Comparison of ENCODE assay signal across 12 cellular contexts in genomic region chr10:68870545-68871104, GRCh38. TPM values are rescaled to one million over a fixed set of nuclear protein-coding genes. Genes with fewer than 3 reads are reported as not detected.
DNase-seq lines count a peak whose midpoint lies in the region; ATAC-seq, FAIRE-seq and TF ChIP-seq lines count a peak whose summit lies in the region.
"Had no signal": no experiment of that assay in that cellular context is flagged by ENCODE, and none has a peak within 500 bp of the region (broad histone marks: within the 10 kb centered on the region; RNA-seq: fewer than 3 reads in every experiment).

No MANE protein-coding gene starts in this region.

- H3K4me1 ChIP-seq in adipocyte (ENCODE audit: control insufficient read depth, insufficient read depth, low read length): peaks cover 41% of the 10 kb centered on the region
- peaks cover 0 to 5% of the 10 kb centered on the region in 2 donors for H3K4me1 ChIP-seq in muscle layer of duodenum (ENCODE audit: control insufficient read depth in 1 of 2, insufficient read depth in 2 of 2, low read length in 2 of 2)
- no peaks in the 10 kb centered on the region for H3K4me1 ChIP-seq in upper lobe of right lung
- peaks cover 0 to 7% (median 0%) of the 10 kb centered on the region in 3 donors for H3K4me1 ChIP-seq in pancreas

- peaks cover 8% of the 10 kb centered on the region for H3K9me3 ChIP-seq in adipocyte (ENCODE audit: control insufficient read depth, low read length)
- H3K9me3 ChIP-seq in muscle layer of duodenum (ENCODE audit: control insufficient read depth in 1 of 2, low read length in 2 of 2): no peaks in the 10 kb centered on the region
- H3K9me3 ChIP-seq in upper lobe of right lung: no peaks in the 10 kb centered on the region
- no peaks in the 10 kb centered on the region for H3K9me3 ChIP-seq in pancreas

- peak overlapping the region; percentile 0 for H3K4me3 ChIP-seq in adipocyte (ENCODE audit: low read length)
- no peak overlapping the region for H3K4me3 ChIP-seq in muscle layer of duodenum (ENCODE audit: low read depth in 1 of 2, low read length in 2 of 2)
- no peak overlapping the region for H3K4me3 ChIP-seq in upper lobe of right lung
- no peak overlapping the region for H3K4me3 ChIP-seq in pancreas

- 66 to 67% methylated on average over 3 of the region's 3 CpGs for WGBS in pancreas, 2 donors

- peak in 2 of 3 donors; percentile 1 to 12 for DNase-seq in stimulated activated CD4-positive, alpha-beta T cell treated with anti-CD3 and anti-CD28 coated beads, Interleukin-12 subunit alpha, Interleukin-12 subunit beta, amount 100 ng/mL, for 48 hours (ENCODE audit: low read depth in 2 of 3, low spot score in 1 of 3)
- DNase-seq in stimulated activated CD4-positive, alpha-beta T cell treated with anti-CD3 and anti-CD28 coated beads, Interleukin-4, amount 100 ng/mL, for 1 hour: no peak
- DNase-seq in adipocyte (ENCODE audit: low read depth): no peak
- no peak for DNase-seq in upper lobe of right lung
- DNase-seq in natural killer cell: no peak
- DNase-seq in hepatic stellate cell (ENCODE audit: low spot score): no peak
- no peak for DNase-seq in pancreas
- DNase-seq: activated naive CD4-positive, alpha-beta T cell; NCI-H1105 had no signal

- peaks cover 0 to 5% of the 10 kb centered on the region in 2 donors for H3K27me3 Mint-ChIP-seq in natural killer cell (ENCODE audit: low read depth in 2 of 2)

- ATAC-seq in upper lobe of right lung (no peak), natural killer cell (no peak), pancreas (no peak)

- no peaks in the 10 kb centered on the region for H3K27me3 ChIP-seq in adipocyte (replicated peaks; ENCODE audit: control insufficient read depth, insufficient read depth, low read length)
- no peaks in the 10 kb centered on the region for H3K27me3 ChIP-seq in muscle layer of duodenum (ENCODE audit: low read depth, low read length)
- no peaks in the 10 kb centered on the region for H3K27me3 ChIP-seq in upper lobe of right lung
- no peaks in the 10 kb centered on the region for H3K27me3 ChIP-seq in pancreas

- TF ChIP-seq CTCF in upper lobe of right lung (IDR thresholded peaks at IDR 0.05) (no peak), natural killer cell (IDR thresholded peaks at IDR 0.05) (no peak), pancreas (IDR thresholded peaks at IDR 0.05) (no peak)

- FAIRE-seq in pancreas (lab: Jason Lieb, UNC): no peak

- H3K4me3 Mint-ChIP-seq in natural killer cell: no peak overlapping the region
- H3K4me3 Mint-ChIP-seq: CD14-positive monocyte had no signal

- H3K36me3 Mint-ChIP-seq in natural killer cell: no peaks in the 10 kb centered on the region
- H3K36me3 Mint-ChIP-seq: CD14-positive monocyte had no signal

- H3K27ac Mint-ChIP-seq in natural killer cell: no peak overlapping the region
- H3K27ac Mint-ChIP-seq: CD14-positive monocyte had no signal

- no peaks in the 10 kb centered on the region for H3K9me3 Mint-ChIP-seq in natural killer cell

- no peaks in the 10 kb centered on the region for H3K36me3 ChIP-seq in adipocyte (ENCODE audit: control insufficient read depth, insufficient read depth, low read length, severe bottlenecking)
- no peaks in the 10 kb centered on the region for H3K36me3 ChIP-seq in muscle layer of duodenum (ENCODE audit: control insufficient read depth in 1 of 2, insufficient read depth in 2 of 2, low read length in 2 of 2)
- no peaks in the 10 kb centered on the region for H3K36me3 ChIP-seq in upper lobe of right lung
- no peaks in the 10 kb centered on the region for H3K36me3 ChIP-seq in pancreas

- H3K9ac ChIP-seq in adipocyte (ENCODE audit: low read length): peak overlapping the region; percentile 24

- H3K27ac ChIP-seq in muscle layer of duodenum (ENCODE audit: low read length) (peak overlapping the region; percentile 73), upper lobe of right lung (peak overlapping the region; percentile 6), pancreas (no peak overlapping the region)
- H3K27ac ChIP-seq: HL-60 had no signal

- no peaks in the 10 kb centered on the region for H3K4me1 Mint-ChIP-seq in natural killer cell
- H3K4me1 Mint-ChIP-seq: CD14-positive monocyte had no signal

- intact Hi-C loops in upper lobe of right lung (cut with DNase I): no loop called here
- intact Hi-C loops in natural killer cell (cut with micrococcal nuclease): no loop called here
- intact Hi-C loops in pancreas (cut with DNase I): no loop called here

RNA-seq across cellular contexts. Expression of gene DDX50, which starts 30.5 kb away (rescaled TPM):
- 26.1 TPM for total RNA-seq in upper lobe of right lung
- total RNA-seq in natural killer cell: 10 to 100 TPM; 28.3 to 33.1 (median 31.9) TPM
- total RNA-seq in pancreas: 10 to 100 TPM; 14.3 to 27.9 (median 18.8) TPM
- 10 to 100 TPM in 1 of 2 donors, 1 to 10 TPM in 1; 9.1 to 18.2 TPM for polyA plus RNA-seq in pancreas

RNA-seq across cellular contexts. Expression of gene STOX1, which starts 43.3 kb away (rescaled TPM):
- 0.46 TPM for total RNA-seq in upper lobe of right lung
- total RNA-seq in natural killer cell: under 1 TPM in 1 of 3 donors, not detected in 2; 0.07 TPM
- total RNA-seq in pancreas: 1 to 10 TPM in 5 of 6 donors, under 1 TPM in 1; 0.73 to 1.8 (median 1.1) TPM
- 1 to 10 TPM in 1 of 2 donors, under 1 TPM in 1; 0.99 to 1.3 TPM for polyA plus RNA-seq in pancreas
- polyA plus RNA-seq: CD14-positive monocyte had no signal

Comparison
In these comparisons a context has a peak if more than half of its experiments do, and no peak if none do; other contexts are left out.
1. DNase-seq: peak in stimulated activated CD4-positive, alpha-beta T cell treated with anti-CD3 and anti-CD28 coated beads, Interleukin-12 subunit alpha, Interleukin-12 subunit beta, amount 100 ng/mL, for 48 hours (2 of 3); none in stimulated activated CD4-positive, alpha-beta T cell treated with anti-CD3 and anti-CD28 coated beads, Interleukin-4, amount 100 ng/mL, for 1 hour (single experiment), adipocyte (single experiment), upper lobe of right lung (single experiment), natural killer cell (single experiment), hepatic stellate cell (single experiment) and pancreas (0 of 6).
2. H3K27ac ChIP-seq: peak in muscle layer of duodenum (single experiment) and upper lobe of right lung (single experiment); none in pancreas (0 of 4).